In genomic region chr11:4891996-4892640, GRCh38 we compare ENCODE assay signal across 15 cellular contexts. TPM values are rescaled to one million over a fixed set of nuclear protein-coding genes. Genes with fewer than 3 reads are reported as not detected.
A peak's percentile ranks its signal among the peaks of the same experiment; 100 is the strongest.
DNase-seq lines count a peak whose midpoint lies in the region; ATAC-seq, FAIRE-seq and TF ChIP-seq lines count a peak whose summit lies in the region.
"Had no signal": no experiment of that assay in that cellular context is flagged by ENCODE, and none has a peak within 500 bp of the region (broad histone marks: within the 10 kb centered on the region; RNA-seq: fewer than 3 reads in every experiment).

No MANE protein-coding gene starts in this region.

- 83 to 100% (median 93%) methylated on average over 1 of the region's 1 CpG for WGBS in small intestine, 3 donors

- DNase-seq in DMS53 (lab: John Stamatoyannopoulos, UW) = peak; percentile 55
- no peak for DNase-seq in DMS53 treated with DMSO at 0.1 percent for 48 hours (lab: John Stamatoyannopoulos, UW; ENCODE audit: unreplicated experiment)
- peak in 1 of 2 experiments; percentile 87 for DNase-seq in SJSA1 (ENCODE audit: low read depth in 1 of 2, low spot score in 2 of 2)
- DNase-seq in fibroblast of gingiva (ENCODE audit: low read depth) = peak; percentile 42
- peak; percentile 87 for DNase-seq in renal cortical epithelial cell (ENCODE audit: low read depth)
- no peak for DNase-seq in small intestine
- no peak for DNase-seq in GM10248 (ENCODE audit: extremely low spot score)
- DNase-seq: activated CD4-positive, alpha-beta memory T cell treated with anti-CD3 and anti-CD28 coated beads for 36 hours; activated naive CD8-positive, alpha-beta T cell treated with anti-CD3 and anti-CD28 coated beads for 36 hours; gastrocnemius medialis; GDM1; sigmoid colon had no signal

- no peaks in the 10 kb centered on the region for H3K9me3 ChIP-seq in SJSA1 (replicated peaks)
- no peaks in the 10 kb centered on the region for H3K9me3 ChIP-seq in small intestine (ENCODE audit: control insufficient read depth, low read depth)
- H3K9me3 ChIP-seq: gastrocnemius medialis, sigmoid colon had no signal

- FAIRE-seq in small intestine (lab: Jason Lieb, UNC) = no peak

- H3K36me3 ChIP-seq in SJSA1 = no peaks in the 10 kb centered on the region
- H3K36me3 ChIP-seq in small intestine (ENCODE audit: control insufficient read depth in 2 of 2, insufficient read depth in 2 of 2, low read length in 2 of 2) = no peaks in the 10 kb centered on the region
- H3K36me3 ChIP-seq: gastrocnemius medialis, sigmoid colon had no signal

- no peak for TF ChIP-seq POLR2A in GM18505 (IDR thresholded peaks at IDR 0.05; ENCODE audit: borderline replicate concordance, extremely low read depth, insufficient read depth, insufficient read length)

- CTCF ChIA-PET in GM10248 (lab: Yijun Ruan, JAX) = interaction anchor here (0.8 kb wide), 1 partner anchor 40 kb away, joined by 3 read pairs; no protein-coding TSS in a partner anchor

- POLR2A ChIA-PET in GM10248 (lab: Yijun Ruan, JAX) = no interaction called here

- H3K4me3 ChIP-seq in SJSA1 = no peak overlapping the region
- H3K4me3 ChIP-seq in small intestine (ENCODE audit: low read depth in 1 of 2, low read length in 2 of 2) = no peak overlapping the region
- H3K4me3 ChIP-seq: gastrocnemius medialis, sigmoid colon had no signal

- H3K27ac ChIP-seq in SJSA1 (0 out of 2 replicates have a peak overlapping the region, but pooled peaks have one; percentile 2), small intestine (ENCODE audit: low read depth in 1 of 2, low read length in 1 of 2) (no peak overlapping the region)
- H3K27ac ChIP-seq: 22Rv1, gastrocnemius medialis, sigmoid colon had no signal

- H3K4me1 ChIP-seq in SJSA1 (replicated peaks) (peaks cover 14% of the 10 kb centered on the region), small intestine (ENCODE audit: control insufficient read depth in 2 of 2, insufficient read depth in 1 of 2, low read depth in 1 of 2, low read length in 1 of 2) (no peaks in the 10 kb centered on the region)
- H3K4me1 ChIP-seq: gastrocnemius medialis, sigmoid colon had no signal

- no peak for TF ChIP-seq CTCF in GM10248 (IDR thresholded peaks at IDR 0.05; ENCODE audit: control extremely low read depth, extremely low read depth, low read depth, missing control alignments)

- ATAC-seq in GM18505 (IDR thresholded peaks at IDR 0.05; ENCODE audit: unreplicated experiment) = no peak
- ATAC-seq: gastrocnemius medialis, Right ventricle myocardium inferior had no signal

- H3K27me3 ChIP-seq in SJSA1 (replicated peaks) (peaks cover 15% of the 10 kb centered on the region; the same call in 1 of the 2 replicates), small intestine (ENCODE audit: control insufficient read depth in 2 of 2, insufficient read depth in 2 of 2, low read length in 2 of 2) (no peaks in the 10 kb centered on the region)
- H3K27me3 ChIP-seq: gastrocnemius medialis, sigmoid colon had no signal

RNA-seq across cellular contexts. Expression of gene OR51T1, which starts 10.4 kb away (rescaled TPM):
- total RNA-seq in SJSA1 (2014; rRNA removed; shearing (Covaris generic)) = not detected in 2 replicates
- not detected in 2 replicates for total RNA-seq in renal cortical epithelial cell
- polyA plus RNA-seq in small intestine = not detected
- total RNA-seq: activated CD4-positive, alpha-beta memory T cell treated with anti-CD3 and anti-CD28 coated beads for 36 hours; activated naive CD8-positive, alpha-beta T cell treated with anti-CD3 and anti-CD28 coated beads for 36 hours; gastrocnemius medialis; Right ventricle myocardium inferior; sigmoid colon had no signal
- polyA plus RNA-seq: sigmoid colon had no signal

RNA-seq across cellular contexts. Expression of gene OR51A7, which starts 11.5 kb away (rescaled TPM):
- not detected in 2 replicates for total RNA-seq in SJSA1 (2014; rRNA removed; shearing (Covaris generic))
- total RNA-seq in renal cortical epithelial cell = not detected in 2 replicates
- polyA plus RNA-seq in small intestine = not detected
- total RNA-seq: activated CD4-positive, alpha-beta memory T cell treated with anti-CD3 and anti-CD28 coated beads for 36 hours; activated naive CD8-positive, alpha-beta T cell treated with anti-CD3 and anti-CD28 coated beads for 36 hours; gastrocnemius medialis; Right ventricle myocardium inferior; sigmoid colon had no signal
- polyA plus RNA-seq: sigmoid colon had no signal

RNA-seq across cellular contexts. Expression of gene OR51G2, which starts 27.0 kb away (rescaled TPM):
- not detected in 2 replicates for total RNA-seq in SJSA1 (2014; rRNA removed; shearing (Covaris generic))
- total RNA-seq in renal cortical epithelial cell = not detected in 2 replicates
- polyA plus RNA-seq in small intestine = not detected
- total RNA-seq: activated CD4-positive, alpha-beta memory T cell treated with anti-CD3 and anti-CD28 coated beads for 36 hours; activated naive CD8-positive, alpha-beta T cell treated with anti-CD3 and anti-CD28 coated beads for 36 hours; gastrocnemius medialis; Right ventricle myocardium inferior; sigmoid colon had no signal
- polyA plus RNA-seq: sigmoid colon had no signal

RNA-seq across cellular contexts. Expression of gene OR51G1, which starts 32.0 kb away (rescaled TPM):
- not detected in 2 replicates for total RNA-seq in SJSA1 (2014; rRNA removed; shearing (Covaris generic))
- not detected in 2 replicates for total RNA-seq in renal cortical epithelial cell
- not detected for polyA plus RNA-seq in small intestine
- total RNA-seq: activated CD4-positive, alpha-beta memory T cell treated with anti-CD3 and anti-CD28 coated beads for 36 hours; activated naive CD8-positive, alpha-beta T cell treated with anti-CD3 and anti-CD28 coated beads for 36 hours; gastrocnemius medialis; Right ventricle myocardium inferior; sigmoid colon had no signal
- polyA plus RNA-seq: sigmoid colon had no signal

RNA-seq across cellular contexts. Expression of gene OR51S1, which starts 43.1 kb away (rescaled TPM):
- not detected in 2 replicates for total RNA-seq in SJSA1 (2014; rRNA removed; shearing (Covaris generic))
- total RNA-seq in renal cortical epithelial cell = not detected in 2 replicates
- polyA plus RNA-seq in small intestine = not detected
- total RNA-seq: activated CD4-positive, alpha-beta memory T cell treated with anti-CD3 and anti-CD28 coated beads for 36 hours; activated naive CD8-positive, alpha-beta T cell treated with anti-CD3 and anti-CD28 coated beads for 36 hours; gastrocnemius medialis; Right ventricle myocardium inferior; sigmoid colon had no signal
- polyA plus RNA-seq: sigmoid colon had no signal

Comparison
In these comparisons a context has a peak if more than half of its experiments do, and no peak if none do; other contexts are left out.
1. DNase-seq: peak in DMS53 (single experiment), fibroblast of gingiva (single experiment) and renal cortical epithelial cell (single experiment); none in DMS53 treated with DMSO at 0.1 percent for 48 hours (single experiment), small intestine (single experiment) and GM10248 (single experiment).